In genomic region chr7:15757041-15757995, GRCh38 we compare ENCODE assay signal across 31 cellular contexts.
A peak's percentile ranks its signal among the peaks of the same experiment; 100 is the strongest.
DNase-seq lines count a peak whose midpoint lies in the region; ATAC-seq and TF ChIP-seq lines count a peak whose summit lies in the region.
"Had no signal": no experiment of that assay in that cellular context is flagged by ENCODE, and none has a peak within 500 bp of the region (broad histone marks: within the 10 kb centered on the region; RNA-seq: fewer than 3 reads in every experiment).

No MANE protein-coding gene starts in this region.

- BruUV-seq in PC-9 (replicated peaks; lab: Mats Ljungman, UMichigan): no TSS peak

- H3K9me2 ChIP-seq in PC-9 (ENCODE audit: insufficient read depth): no peaks in the 10 kb centered on the region

- no peaks in the 10 kb centered on the region for H4K20me1 ChIP-seq in PC-9 (ENCODE audit: insufficient read depth)

- H3K27me3 ChIP-seq in PC-9 (ENCODE audit: insufficient read depth, low read depth): no peaks in the 10 kb centered on the region
- H3K27me3 ChIP-seq: cardiac muscle cell, Peyer's patch, right lobe of liver, testis, uterus had no signal

- no peaks in the 10 kb centered on the region for H3K4me1 ChIP-seq in PC-9 (replicated peaks; ENCODE audit: insufficient read depth)
- H3K4me1 ChIP-seq: lower lobe of right lung, Peyer's patch, right lobe of liver, testis had no signal

- H3K79me2 ChIP-seq in PC-9 (ENCODE audit: low read depth): no peaks in the 10 kb centered on the region

- no peak for ATAC-seq in GM21576 (IDR thresholded peaks at IDR 0.05; ENCODE audit: unreplicated experiment)
- ATAC-seq: activated T-cell treated with anti-CD3 and anti-CD28 coated beads, Interleukin-2, amount 50 U/mL, for 72 hours; lower lobe of right lung; mucosa of descending colon; right lobe of liver; WTC11 had no signal

- H2AFZ ChIP-seq in PC-9: peak overlapping the region; percentile 22; the same call in 1 of the 2 replicates

- no peaks in the 10 kb centered on the region for H3F3A ChIP-seq in PC-9 (ENCODE audit: insufficient read depth, low read depth)

- no peaks in the 10 kb centered on the region for H3K36me3 ChIP-seq in PC-9 (ENCODE audit: low read depth)
- H3K36me3 ChIP-seq: cardiac muscle cell, lower lobe of right lung, Peyer's patch, right lobe of liver, uterus had no signal

- H3K9me3 ChIP-seq in PC-9 (ENCODE audit: insufficient read depth, low read depth): no peaks in the 10 kb centered on the region
- H3K9me3 ChIP-seq: lower lobe of right lung, mucosa of descending colon, Peyer's patch, right lobe of liver, testis, uterus had no signal

- CTCF ChIA-PET in PC-9 (lab: Charles Lee): no interaction called here

- POLR2A ChIA-PET in PC-9 (lab: Charles Lee; ENCODE audit: unreplicated experiment): no interaction called here

- intact Hi-C loops in PC-9 (cut with micrococcal nuclease; ENCODE audit: unreplicated experiment): no loop called here

- H3K4me3 ChIP-seq in PC-9: no peak overlapping the region
- H3K4me3 ChIP-seq in fibroblast of the aortic adventitia (ENCODE audit: low read depth, low read length): no peak overlapping the region
- H3K4me3 ChIP-seq: cardiac muscle cell, lower lobe of right lung, mucosa of descending colon, Peyer's patch, right lobe of liver, testis, uterus had no signal

- TF ChIP-seq CTCF in PC-9 (conservative IDR thresholded peaks at IDR 0.05) (no peak), fibroblast of the aortic adventitia (IDR thresholded peaks at IDR 0.05; ENCODE audit: insufficient read depth, low read length) (no peak)

- H3K4me2 ChIP-seq in PC-9: no peak overlapping the region

- DNase-seq in GM04503 (ENCODE audit: low read depth): peak; percentile 73
- no peak for DNase-seq in PC-9
- peak; percentile 57 for DNase-seq in fibroblast of the aortic adventitia (ENCODE audit: low read depth)
- DNase-seq in renal cortical epithelial cell (ENCODE audit: low read depth): peak; percentile 60
- no peak for DNase-seq in glomerular visceral epithelial cell (ENCODE audit: extremely low spot score)
- no peak for DNase-seq in NCI-H345 treated with DMSO at 0.1 percent for 48 hours (lab: John Stamatoyannopoulos, UW; ENCODE audit: unreplicated experiment)
- no peak for DNase-seq in NCI-H1105 (lab: John Stamatoyannopoulos, UW)
- DNase-seq: activated CD4-positive, alpha-beta T cell treated with anti-CD3 and anti-CD28 coated beads, Interleukin-2, amount 10 ng/mL, durations not matched to agents 7 days and 5 days; activated naive CD4-positive, alpha-beta T cell treated with anti-CD3 and anti-CD28 coated beads for 36 hours; activated T-cell treated with anti-CD3 and anti-CD28 coated beads, Interleukin-2, amount 50 U/mL, for 72 hours; amniotic stem cell; CD4-positive, CD25-positive, alpha-beta regulatory T cell; cortex of kidney; endodermal cell; lower lobe of right lung; mucosa of descending colon; NCI-H1092; NCI-H187 treated with DMSO at 0.1 percent for 48 hours; NCI-H2171 treated with DMSO at 0.1 percent for 48 hours; NCI-H524 treated with DMSO at 0.1 percent for 48 hours; NK-92 treated with Interleukin-12 subunit alpha and Interleukin-12 subunit beta, amount 100 ng/mL, for 24 hours; Peyer's patch; posterior cingulate gyrus; right lobe of liver; SIG-M5; stimulated activated naive CD4-positive, alpha-beta T cell; testis; uterus had no signal

- H3K27ac ChIP-seq in PC-9: no peak overlapping the region
- H3K27ac ChIP-seq: cardiac muscle cell, lower lobe of right lung, Peyer's patch, right lobe of liver, testis had no signal

Comparison
In these comparisons a context has a peak if more than half of its experiments do, and no peak if none do; other contexts are left out.
1. DNase-seq: peak in GM04503 (single experiment), fibroblast of the aortic adventitia (single experiment) and renal cortical epithelial cell (single experiment); none in PC-9 (0 of 2), glomerular visceral epithelial cell (single experiment), NCI-H345 treated with DMSO at 0.1 percent for 48 hours (single experiment) and NCI-H1105 (single experiment).